Comparison of ENCODE assay signal across 8 cellular contexts in the genomic region with DNA sequence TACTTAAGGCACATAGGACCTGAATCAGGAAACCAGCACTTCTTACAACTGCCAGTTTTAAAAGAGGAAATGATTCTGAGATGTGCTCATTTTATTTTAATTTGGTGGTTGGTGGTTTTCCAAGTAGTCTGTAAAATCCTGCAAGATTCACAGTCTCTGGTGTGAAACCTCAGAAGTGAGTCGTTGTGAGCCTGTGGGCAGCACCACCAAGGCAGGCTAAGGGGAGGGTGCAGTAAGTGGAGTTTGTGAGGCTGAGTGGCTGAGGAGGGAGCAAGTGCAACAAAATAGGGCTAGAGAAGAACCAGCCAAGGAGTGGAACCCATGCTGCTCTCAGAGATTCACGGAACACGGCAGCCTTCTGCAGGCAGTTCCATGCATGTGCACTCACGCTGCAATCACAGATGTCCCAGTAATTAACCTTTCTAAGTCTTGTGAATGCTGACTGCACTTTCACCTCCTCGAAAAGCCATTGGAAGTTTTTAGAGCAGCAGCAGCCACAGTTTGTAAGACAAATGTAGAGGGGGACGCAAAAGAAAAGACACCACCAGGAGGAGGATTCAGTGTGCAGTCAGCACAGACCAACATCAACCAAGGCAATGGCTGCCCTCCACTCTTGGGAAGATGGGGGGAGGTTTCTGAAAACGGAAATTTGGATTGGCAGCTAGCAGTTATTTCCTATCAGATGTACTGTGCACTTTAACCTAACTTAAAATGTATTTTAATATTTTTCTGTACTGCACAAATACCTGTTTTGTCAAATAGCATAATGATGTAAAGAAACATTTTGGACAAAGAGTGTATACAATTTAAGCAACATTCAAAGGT. TPM values are rescaled to one million over a fixed set of nuclear protein-coding genes. Genes with fewer than 3 reads are reported as not detected.
DNase-seq lines count a peak whose midpoint lies in the region; ATAC-seq and TF ChIP-seq lines count a peak whose summit lies in the region.

No MANE protein-coding gene starts in this region.

- H3K4me1 ChIP-seq in ovary (ENCODE audit: insufficient read depth): no peaks in the 10 kb centered on the region

- peak; percentile 27 for ATAC-seq in Right ventricle myocardium superior (ENCODE audit: poor library complexity)
- ATAC-seq in HG03139 (IDR thresholded peaks at IDR 0.05; ENCODE audit: unreplicated experiment): peak; percentile 68

- 70 to 75% (median 75%) methylated on average over 7 of the region's 7 CpGs for WGBS in ovary, 3 donors

- TF ChIP-seq CTCF in ovary (IDR thresholded peaks at IDR 0.05): no peak

- no peaks in the 10 kb centered on the region for H3K36me3 ChIP-seq in ovary

- DNase-seq in Right ventricle myocardium superior: no peak
- DNase-seq in cardiac septum (ENCODE audit: low spot score): no peak
- peak; percentile 1 for DNase-seq in T-helper 22 cell (ENCODE audit: low read depth)
- DNase-seq in cerebellum (ENCODE audit: low spot score): peak; percentile 48
- peak; percentile 16 to 26 for DNase-seq in stimulated activated CD4-positive, alpha-beta T cell treated with anti-CD3 and anti-CD28 coated beads, Interleukin-4, amount 100 ng/mL, for 4 hours
- DNase-seq in ovary: no peak
- DNase-seq in nucleus accumbens (lab: John Stamatoyannopoulos, UW): no peak

- no peak for TF ChIP-seq EP300 in ovary (IDR thresholded peaks at IDR 0.05)

- TF ChIP-seq POLR2A in ovary (IDR thresholded peaks at IDR 0.05): no peak

- H3K27ac ChIP-seq in ovary: no peak overlapping the region

- no peak overlapping the region for H3K4me3 ChIP-seq in ovary

- no peaks in the 10 kb centered on the region for H3K27me3 ChIP-seq in ovary

- intact Hi-C loops in Right ventricle myocardium superior (cut with DNase I) (no loop called here), cardiac septum (cut with DNase I) (no loop called here), ovary (cut with DNase I) (no loop called here)

- H3K9me3 ChIP-seq in ovary: no peaks in the 10 kb centered on the region

RNA-seq across cellular contexts. Expression of gene ESD, which starts 44.9 kb away (rescaled TPM):
- total RNA-seq in Right ventricle myocardium superior: 104 TPM
- total RNA-seq in cardiac septum: 94.9 TPM
- 89.8 TPM for total RNA-seq in cerebellum
- 100 to 1,000 TPM; 104 to 147 (median 115) TPM for total RNA-seq in ovary
- polyA plus RNA-seq in ovary: 100 to 1,000 TPM; 154 to 281 TPM

Comparison
In these comparisons a context has a peak if more than half of its experiments do, and no peak if none do; other contexts are left out.
1. DNase-seq: peak in T-helper 22 cell (single experiment), cerebellum (single experiment) and stimulated activated CD4-positive, alpha-beta T cell treated with anti-CD3 and anti-CD28 coated beads, Interleukin-4, amount 100 ng/mL, for 4 hours (2 of 2); none in Right ventricle myocardium superior (single experiment), cardiac septum (single experiment), ovary (0 of 5) and nucleus accumbens (0 of 56).